ENCODE assay signal across 1 cellular context in the genomic region with DNA sequence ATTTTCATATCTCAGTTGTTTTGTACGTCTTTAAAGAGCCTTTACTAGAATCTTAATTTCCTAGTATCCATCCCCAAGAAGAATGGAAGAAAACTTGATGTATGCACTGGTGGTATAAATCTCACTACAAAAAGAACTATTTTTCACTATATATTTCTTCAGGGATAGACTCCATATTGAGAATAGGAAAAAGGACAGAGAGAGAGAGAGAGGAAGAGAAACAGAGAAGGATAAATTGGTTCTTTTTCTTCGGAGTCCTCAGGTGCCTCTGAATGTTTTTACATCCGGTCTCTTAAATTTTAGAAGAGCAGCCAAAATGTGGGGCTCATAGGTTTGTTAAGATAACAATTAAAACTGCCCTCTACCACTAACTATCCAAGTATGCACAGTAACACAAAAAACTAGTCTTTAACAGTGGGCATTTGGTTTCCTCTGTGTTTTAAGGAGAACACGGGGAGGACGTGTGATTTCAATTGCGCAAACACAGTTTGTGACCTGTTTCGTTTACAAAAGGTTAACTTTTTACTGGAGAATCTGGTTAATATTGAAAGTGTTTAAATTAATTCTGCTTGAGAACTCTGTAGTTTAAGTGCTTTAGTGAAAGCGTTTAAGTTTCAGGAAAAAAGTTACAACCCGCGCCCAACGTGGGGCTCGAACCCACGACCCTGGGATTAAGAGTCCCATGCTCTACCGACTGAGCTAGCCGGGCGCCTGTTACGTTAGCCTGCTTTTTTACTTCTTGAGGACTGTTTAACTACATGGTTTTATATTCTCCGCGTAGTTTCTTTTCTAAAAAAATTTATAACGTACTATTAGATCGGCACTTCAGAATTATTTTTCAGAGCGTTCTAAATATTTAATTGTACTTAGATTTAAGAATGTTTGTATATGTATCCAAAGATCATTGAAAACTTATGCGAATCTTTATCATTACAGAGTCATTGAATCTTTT.
TF ChIP-seq lines count a peak whose summit lies in the region.

No MANE protein-coding gene starts in this region.

TF ChIP-seq in A549, 52 proteins besides CTCF, POLR2A, EP300 and RAD21:
- TF ChIP-seq MYC (IDR thresholded peaks at IDR 0.05; ENCODE audit: borderline replicate concordance, low read length) (no peak), JUN (IDR thresholded peaks at IDR 0.05) (no peak), KDM5A (IDR thresholded peaks at IDR 0.05) (no peak), NPAS2 (CRISPR knock-in tag; IDR thresholded peaks at IDR 0.05; ENCODE audit: borderline replicate concordance) (no peak), HDAC2 (IDR thresholded peaks at IDR 0.05) (no peak), SREBF2 (IDR thresholded peaks at IDR 0.05) (peak; percentile 69), MAFK (IDR thresholded peaks at IDR 0.05; ENCODE audit: partially characterized antibody) (no peak), ZFP36 (IDR thresholded peaks at IDR 0.05; ENCODE audit: borderline replicate concordance, partially characterized antibody) (no peak), MAZ (IDR thresholded peaks at IDR 0.05; ENCODE audit: borderline replicate concordance, low read depth, low read length) (no peak), FOSB (CRISPR knock-in tag; IDR thresholded peaks at IDR 0.05) (no peak), FOSL2 (IDR thresholded peaks at IDR 0.05) (no peak), FOSL2 (CRISPR knock-in tag; IDR thresholded peaks at IDR 0.05) (no peak), FOXS1 (CRISPR knock-in tag; IDR thresholded peaks at IDR 0.05) (no peak), EHMT2 (IDR thresholded peaks at IDR 0.05; ENCODE audit: low read depth) (no peak), CEBPB (IDR thresholded peaks at IDR 0.05) (peak; percentile 69 to 74), RCOR1 (IDR thresholded peaks at IDR 0.05; ENCODE audit: low read depth, low read length) (no peak), ESRRA (IDR thresholded peaks at IDR 0.05; ENCODE audit: borderline replicate concordance, low read length) (no peak), HOXA7 (CRISPR knock-in tag; IDR thresholded peaks at IDR 0.05) (no peak), ZC3H11A (IDR thresholded peaks at IDR 0.05) (no peak), JUNB (IDR thresholded peaks at IDR 0.05) (no peak), PHF8 (IDR thresholded peaks at IDR 0.05; ENCODE audit: borderline replicate concordance, low read depth) (no peak)
- TF ChIP-seq, protein P1, sequence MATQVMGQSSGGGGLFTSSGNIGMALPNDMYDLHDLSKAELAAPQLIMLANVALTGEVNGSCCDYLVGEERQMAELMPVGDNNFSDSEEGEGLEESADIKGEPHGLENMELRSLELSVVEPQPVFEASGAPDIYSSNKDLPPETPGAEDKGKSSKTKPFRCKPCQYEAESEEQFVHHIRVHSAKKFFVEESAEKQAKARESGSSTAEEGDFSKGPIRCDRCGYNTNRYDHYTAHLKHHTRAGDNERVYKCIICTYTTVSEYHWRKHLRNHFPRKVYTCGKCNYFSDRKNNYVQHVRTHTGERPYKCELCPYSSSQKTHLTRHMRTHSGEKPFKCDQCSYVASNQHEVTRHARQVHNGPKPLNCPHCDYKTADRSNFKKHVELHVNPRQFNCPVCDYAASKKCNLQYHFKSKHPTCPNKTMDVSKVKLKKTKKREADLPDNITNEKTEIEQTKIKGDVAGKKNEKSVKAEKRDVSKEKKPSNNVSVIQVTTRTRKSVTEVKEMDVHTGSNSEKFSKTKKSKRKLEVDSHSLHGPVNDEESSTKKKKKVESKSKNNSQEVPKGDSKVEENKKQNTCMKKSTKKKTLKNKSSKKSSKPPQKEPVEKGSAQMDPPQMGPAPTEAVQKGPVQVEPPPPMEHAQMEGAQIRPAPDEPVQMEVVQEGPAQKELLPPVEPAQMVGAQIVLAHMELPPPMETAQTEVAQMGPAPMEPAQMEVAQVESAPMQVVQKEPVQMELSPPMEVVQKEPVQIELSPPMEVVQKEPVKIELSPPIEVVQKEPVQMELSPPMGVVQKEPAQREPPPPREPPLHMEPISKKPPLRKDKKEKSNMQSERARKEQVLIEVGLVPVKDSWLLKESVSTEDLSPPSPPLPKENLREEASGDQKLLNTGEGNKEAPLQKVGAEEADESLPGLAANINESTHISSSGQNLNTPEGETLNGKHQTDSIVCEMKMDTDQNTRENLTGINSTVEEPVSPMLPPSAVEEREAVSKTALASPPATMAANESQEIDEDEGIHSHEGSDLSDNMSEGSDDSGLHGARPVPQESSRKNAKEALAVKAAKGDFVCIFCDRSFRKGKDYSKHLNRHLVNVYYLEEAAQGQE (IDR thresholded peaks at IDR 0.05) = no peak
- TF ChIP-seq, protein P2, sequence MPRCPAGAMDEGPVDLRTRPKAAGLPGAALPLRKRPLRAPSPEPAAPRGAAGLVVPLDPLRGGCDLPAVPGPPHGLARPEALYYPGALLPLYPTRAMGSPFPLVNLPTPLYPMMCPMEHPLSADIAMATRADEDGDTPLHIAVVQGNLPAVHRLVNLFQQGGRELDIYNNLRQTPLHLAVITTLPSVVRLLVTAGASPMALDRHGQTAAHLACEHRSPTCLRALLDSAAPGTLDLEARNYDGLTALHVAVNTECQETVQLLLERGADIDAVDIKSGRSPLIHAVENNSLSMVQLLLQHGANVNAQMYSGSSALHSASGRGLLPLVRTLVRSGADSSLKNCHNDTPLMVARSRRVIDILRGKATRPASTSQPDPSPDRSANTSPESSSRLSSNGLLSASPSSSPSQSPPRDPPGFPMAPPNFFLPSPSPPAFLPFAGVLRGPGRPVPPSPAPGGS (IDR thresholded peaks at IDR 0.05) = no peak
- TF ChIP-seq, protein P3, sequence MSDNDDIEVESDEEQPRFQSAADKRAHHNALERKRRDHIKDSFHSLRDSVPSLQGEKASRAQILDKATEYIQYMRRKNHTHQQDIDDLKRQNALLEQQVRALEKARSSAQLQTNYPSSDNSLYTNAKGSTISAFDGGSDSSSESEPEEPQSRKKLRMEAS (IDR thresholded peaks at IDR 0.05) = 0 out of 2 replicates have a peak, but pooled peaks have one; percentile 37
- TF ChIP-seq, protein P4, sequence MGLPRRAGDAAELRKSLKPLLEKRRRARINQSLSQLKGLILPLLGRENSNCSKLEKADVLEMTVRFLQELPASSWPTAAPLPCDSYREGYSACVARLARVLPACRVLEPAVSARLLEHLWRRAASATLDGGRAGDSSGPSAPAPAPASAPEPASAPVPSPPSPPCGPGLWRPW (IDR thresholded peaks at IDR 0.05) = no peak
- TF ChIP-seq, protein P5, sequence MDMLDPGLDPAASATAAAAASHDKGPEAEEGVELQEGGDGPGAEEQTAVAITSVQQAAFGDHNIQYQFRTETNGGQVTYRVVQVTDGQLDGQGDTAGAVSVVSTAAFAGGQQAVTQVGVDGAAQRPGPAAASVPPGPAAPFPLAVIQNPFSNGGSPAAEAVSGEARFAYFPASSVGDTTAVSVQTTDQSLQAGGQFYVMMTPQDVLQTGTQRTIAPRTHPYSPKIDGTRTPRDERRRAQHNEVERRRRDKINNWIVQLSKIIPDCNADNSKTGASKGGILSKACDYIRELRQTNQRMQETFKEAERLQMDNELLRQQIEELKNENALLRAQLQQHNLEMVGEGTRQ (IDR thresholded peaks at IDR 0.05) = no peak
